12 cellular contexts compared by ENCODE assay signal in the genomic region with DNA sequence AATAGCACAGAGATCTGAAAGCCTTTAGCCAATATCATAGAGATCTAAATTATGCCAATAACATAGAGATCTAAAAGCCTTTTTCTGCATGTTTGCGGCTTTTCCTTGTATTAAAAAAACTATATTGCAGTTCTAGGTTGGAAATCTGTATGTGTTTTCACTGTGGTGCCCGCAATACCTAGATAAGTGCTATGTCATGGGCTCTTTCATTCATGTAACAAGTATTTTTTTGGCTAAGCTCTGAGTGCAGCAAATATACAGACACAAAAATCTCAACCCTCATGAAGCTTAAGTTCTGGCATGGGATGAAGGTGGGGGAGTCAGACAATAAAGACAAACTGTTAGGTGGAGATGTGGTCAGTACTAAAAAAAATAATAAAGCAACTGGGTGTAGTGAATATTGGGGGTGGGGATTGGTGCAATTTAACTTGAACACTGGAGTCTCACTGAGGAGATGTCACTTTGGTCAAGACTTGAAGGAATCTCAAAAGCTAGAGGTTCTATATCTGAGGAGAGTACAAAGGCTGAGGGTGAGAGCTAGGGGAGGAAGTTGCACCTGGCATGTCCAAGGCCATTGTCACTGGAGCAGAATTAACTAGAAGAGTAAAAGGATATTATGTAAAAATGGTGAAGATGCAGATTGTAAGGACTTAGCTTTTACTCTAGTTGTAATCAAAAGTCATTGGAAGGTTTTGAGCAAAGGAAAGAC. TPM values are rescaled to one million over a fixed set of nuclear protein-coding genes. Genes with fewer than 3 reads are reported as not detected.
DNase-seq lines count a peak whose midpoint lies in the region; ATAC-seq, FAIRE-seq and TF ChIP-seq lines count a peak whose summit lies in the region.
"Had no signal": no experiment of that assay in that cellular context is flagged by ENCODE, and none has a peak within 500 bp of the region (broad histone marks: within the 10 kb centered on the region; RNA-seq: fewer than 3 reads in every experiment).

No MANE protein-coding gene starts in this region.

- H3K4me3 ChIP-seq in A673 (ENCODE audit: low read depth, low read length, poor library complexity, severe bottlenecking) (peak overlapping the region; percentile 81), HEK293 (ENCODE audit: low read depth, low read length) (peak overlapping the region; percentile 95), keratinocyte (ENCODE audit: control insufficient read depth in 2 of 3, extremely low read depth in 1 of 3, insufficient read depth in 2 of 3, low read depth in 1 of 3, low read length in 3 of 3) (peak overlapping the region; percentile 77 to 90 (median 83))

- peaks cover 30% of the 10 kb centered on the region for H3K36me3 Mint-ChIP-seq in activated T-helper 17 cell treated with anti-CD3 and anti-CD28 coated beads, Interleukin-2, amount 50 U/mL, for 72 hours (ENCODE audit: low read depth)

- no peak overlapping the region for H3K4me3 Mint-ChIP-seq in activated T-helper 17 cell treated with anti-CD3 and anti-CD28 coated beads, Interleukin-2, amount 50 U/mL, for 72 hours

- H3K9me1 ChIP-seq in keratinocyte (ENCODE audit: control insufficient read depth, extremely low read depth, insufficient read depth, low read length) = no peaks in the 10 kb centered on the region

- TF ChIP-seq CTCF in A673 (conservative IDR thresholded peaks at IDR 0.05; ENCODE audit: low read depth, low read length) = no peak
- no peak for TF ChIP-seq CTCF in HEK293 (tag by site-specific recombination; IDR thresholded peaks at IDR 0.05)
- no peak for TF ChIP-seq CTCF in VCaP (conservative IDR thresholded peaks at IDR 0.05)
- no peak for TF ChIP-seq CTCF in keratinocyte (optimal IDR thresholded peaks at IDR 0.05 in 1 of 3, IDR thresholded peaks at IDR 0.05 in 1 of 3, conservative IDR thresholded peaks at IDR 0.05 in 1 of 3; ENCODE audit: extremely low read depth in 1 of 3, insufficient read depth in 2 of 3, low read length in 3 of 3)

- H3K4me1 ChIP-seq in A673 (ENCODE audit: insufficient read depth, low read length, poor library complexity, severe bottlenecking) = peaks cover 17% of the 10 kb centered on the region
- H3K4me1 ChIP-seq in HEK293 (ENCODE audit: control insufficient read depth, insufficient read depth, low read length) = no peaks in the 10 kb centered on the region; the same call in 1 of the 2 replicates
- H3K4me1 ChIP-seq in keratinocyte (ENCODE audit: control insufficient read depth, extremely low read depth, insufficient read depth, low read length) = peaks cover 20% of the 10 kb centered on the region

- H3K4me1 Mint-ChIP-seq in activated T-helper 17 cell treated with anti-CD3 and anti-CD28 coated beads, Interleukin-2, amount 50 U/mL, for 72 hours = peaks cover 8% of the 10 kb centered on the region

- H3K79me2 ChIP-seq in keratinocyte (ENCODE audit: control insufficient read depth, insufficient read depth, low read length) = peaks cover 38% of the 10 kb centered on the region

- CTCF ChIA-PET in A673 (lab: Charles Lee) = interaction anchor here (0.6 to 1.7 kb wide), 3 partner anchors 22 to 116 kb away, joined by 4 to 5 read pairs (median 5); no protein-coding TSS in a partner anchor
- CTCF ChIA-PET in HEK293 (lab: Yijun Ruan, JAX) = interaction anchor here (0.8 to 3.7 kb wide), 8 partner anchors 20 to 116 kb away, joined by 3 to 18 read pairs (median 4); no protein-coding TSS in a partner anchor

- H3K36me3 ChIP-seq in A673 (ENCODE audit: insufficient read depth, low read length, poor library complexity, severe bottlenecking) (peaks cover 42% of the 10 kb centered on the region), HEK293 (ENCODE audit: control insufficient read depth in 2 of 2, insufficient read depth in 1 of 2, low read length in 2 of 2) (peaks cover 18 to 30% of the 10 kb centered on the region in 2 experiments), keratinocyte (ENCODE audit: control insufficient read depth in 2 of 2, extremely low read depth in 1 of 2, insufficient read depth in 2 of 2, low read length in 2 of 2) (peaks cover 0 to 6% of the 10 kb centered on the region in 2 experiments)
- H3K36me3 ChIP-seq: right atrium auricular region had no signal

- H3K9me3 ChIP-seq in A673 (ENCODE audit: low read depth, low read length, poor library complexity, severe bottlenecking) (no peaks in the 10 kb centered on the region), HEK293 (ENCODE audit: control insufficient read depth, insufficient read depth, low read depth, low read length) (no peaks in the 10 kb centered on the region), keratinocyte (ENCODE audit: control insufficient read depth, low read depth, low read length) (no peaks in the 10 kb centered on the region)
- H3K9me3 ChIP-seq: right atrium auricular region had no signal

- intact Hi-C loops in A673 (cut with micrococcal nuclease; ENCODE audit: unreplicated experiment) = loop anchor here (2.0 to 5.0 kb wide), 2 partner anchors 55 to 117 kb away; a partner anchor contains a TSS

- no peak overlapping the region for H3K27ac Mint-ChIP-seq in activated T-helper 17 cell treated with anti-CD3 and anti-CD28 coated beads, Interleukin-2, amount 50 U/mL, for 72 hours

- H3K9ac ChIP-seq in keratinocyte (ENCODE audit: control insufficient read depth, extremely low read depth, insufficient read depth, low read length) = peak overlapping the region; percentile 77

- H3K4me2 ChIP-seq in keratinocyte (ENCODE audit: control insufficient read depth, extremely low read depth, insufficient read depth, low read depth, low read length) = peak overlapping the region; percentile 93

- H3K27ac ChIP-seq in A673 (ENCODE audit: low read depth, low read length, poor library complexity, severe bottlenecking) (peak overlapping the region; percentile 79), HEK293 (ENCODE audit: extremely low read depth, low read depth, low read length) (no peak overlapping the region; the same call in 1 of the 2 replicates), VCaP (peak overlapping the region; percentile 61; the same call in 1 of the 2 replicates), keratinocyte (ENCODE audit: control insufficient read depth, insufficient read depth, low read length) (peak overlapping the region; percentile 70)
- H3K27ac ChIP-seq: right atrium auricular region had no signal

- FAIRE-seq in keratinocyte (lab: Jason Lieb, UNC) = no peak

- DNase-seq in A673 (ENCODE audit: low spot score) (no peak), keratinocyte (ENCODE audit: low read depth, low spot score) (no peak), NCI-H345 treated with DMSO at 0.1 percent for 48 hours (lab: John Stamatoyannopoulos, UW; ENCODE audit: unreplicated experiment) (no peak), dedifferentiated amniotic fluid mesenchymal stem cell (ENCODE audit: extremely low spot score) (no peak), NCI-H2196 treated with DMSO at 0.1 percent for 48 hours (lab: John Stamatoyannopoulos, UW; ENCODE audit: unreplicated experiment) (no peak)
- DNase-seq: activated naive CD4-positive, alpha-beta T cell treated with anti-CD3 and anti-CD28 coated beads, Interleukin-2, amount 50 U/mL, for 16 hours; Calu3; NCI-H2081 treated with DMSO at 0.1 percent for 48 hours had no signal

- dilution Hi-C loops in keratinocyte (cut with MboI; ENCODE audit: extremely low pct_ligation_motif_present, low sequenced_read_pairs) = no loop called here

- no peaks in the 10 kb centered on the region for H4K20me1 ChIP-seq in keratinocyte (ENCODE audit: control insufficient read depth, extremely low read depth, insufficient read depth, low read length)

- no peak for ATAC-seq in activated T-helper 17 cell treated with anti-CD3 and anti-CD28 coated beads, Interleukin-2, amount 50 U/mL, for 72 hours (replicated peaks)

- POLR2A ChIA-PET in A673 (lab: Charles Lee; ENCODE audit: low non-redundant PET) = interaction anchor here (0.6 kb wide), 1 partner anchor 84 kb away, joined by 4 read pairs; no protein-coding TSS in a partner anchor
- POLR2A ChIA-PET in HEK293 (lab: Yijun Ruan, JAX) = interaction anchor here (0.5 to 2.0 kb wide), 8 partner anchors 11 to 122 kb away, joined by 3 to 10 read pairs (median 3); a partner anchor contains a TSS

- no peaks in the 10 kb centered on the region for H3K27me3 Mint-ChIP-seq in activated T-helper 17 cell treated with anti-CD3 and anti-CD28 coated beads, Interleukin-2, amount 50 U/mL, for 72 hours

- H3K27me3 ChIP-seq in A673 (replicated peaks; ENCODE audit: insufficient read depth, low read depth, low read length, poor library complexity) (no peaks in the 10 kb centered on the region), keratinocyte (ENCODE audit: control insufficient read depth, extremely low read depth, insufficient read depth, low read length) (no peaks in the 10 kb centered on the region)
- H3K27me3 ChIP-seq: right atrium auricular region had no signal

- BruUV-seq in A673 (replicated peaks; lab: Mats Ljungman, UMichigan) = no TSS peak

- H3K9me3 Mint-ChIP-seq in activated T-helper 17 cell treated with anti-CD3 and anti-CD28 coated beads, Interleukin-2, amount 50 U/mL, for 72 hours = no peaks in the 10 kb centered on the region

- H2AFZ ChIP-seq in keratinocyte (ENCODE audit: control insufficient read depth, low read length) = no peak overlapping the region

TF ChIP-seq in HEK293, 187 proteins besides CTCF, POLR2A, EP300 and RAD21 (continues in another document):
- TF ChIP-seq ZNF114 (tag by site-specific recombination; IDR thresholded peaks at IDR 0.05) = no peak

RNA-seq across cellular contexts. Expression of a gene that starts 1.0 kb away (rescaled TPM):
- 190 and 196 TPM in 2 replicates for total RNA-seq in A673 (2021)
- polyA plus RNA-seq in keratinocyte = 3.3 to 19.7 TPM (median 9.3 TPM) in 3 replicates
- polyA plus RNA-seq in keratinocyte (2011; ENCODE audit: low read depth) = 1.1 TPM
- 2.3 and 4.5 TPM in 2 replicates for polyA plus RNA-seq in keratinocyte (2011; cell fraction: cytosol; rRNA removed)
- 9.9 and 10.8 TPM in 2 replicates for polyA plus RNA-seq in keratinocyte (2011; cell fraction: nucleus; rRNA removed)
- 0.27 and 8.8 TPM in 2 replicates for polyA plus RNA-seq in keratinocyte (2012; ENCODE audit: low replicate concordance)
- polyA minus RNA-seq in keratinocyte = 1.7 to 11.2 TPM (median 9.2 TPM) in 3 replicates
- 8.4 TPM for polyA minus RNA-seq in keratinocyte (2011; cell fraction: cytosol; rRNA and poly(A)+ RNA removed)
- 2.7 and 6.0 TPM in 2 replicates for polyA minus RNA-seq in keratinocyte (2011; cell fraction: nucleus; rRNA and poly(A)+ RNA removed)
- 10 to 100 TPM; 85.7 to 99.5 TPM for total RNA-seq in activated T-helper 17 cell treated with anti-CD3 and anti-CD28 coated beads, Interleukin-2, amount 50 U/mL, for 72 hours

RNA-seq across cellular contexts. Expression of a gene that starts 53.2 kb away (rescaled TPM):
- 18.5 and 29.9 TPM in 2 replicates for total RNA-seq in A673 (2021)
- 0.05 to 0.30 TPM (median 0.13 TPM) in 3 replicates for polyA plus RNA-seq in keratinocyte
- polyA plus RNA-seq in keratinocyte (2011; ENCODE audit: low read depth) = 0.07 TPM
- 0.04 and 0.12 TPM in 2 replicates for polyA plus RNA-seq in keratinocyte (2011; cell fraction: cytosol; rRNA removed)
- polyA plus RNA-seq in keratinocyte (2011; cell fraction: nucleus; rRNA removed) = 0.15 and 0.72 TPM in 2 replicates
- 0.02 and 0.24 TPM in 2 replicates for polyA plus RNA-seq in keratinocyte (2012; ENCODE audit: low replicate concordance)
- 0.16 to 0.36 TPM (median 0.16 TPM) in 3 replicates for polyA minus RNA-seq in keratinocyte
- not detected for polyA minus RNA-seq in keratinocyte (2011; cell fraction: cytosol; rRNA and poly(A)+ RNA removed)
- polyA minus RNA-seq in keratinocyte (2011; cell fraction: nucleus; rRNA and poly(A)+ RNA removed) = 0.32 and 1.0 TPM in 2 replicates
- 10 to 100 TPM in 1 of 2 donors, 1 to 10 TPM in 1; 3.2 to 19.3 TPM for total RNA-seq in activated T-helper 17 cell treated with anti-CD3 and anti-CD28 coated beads, Interleukin-2, amount 50 U/mL, for 72 hours
